ENCODE assay signal across 18 cellular contexts in the genomic region with DNA sequence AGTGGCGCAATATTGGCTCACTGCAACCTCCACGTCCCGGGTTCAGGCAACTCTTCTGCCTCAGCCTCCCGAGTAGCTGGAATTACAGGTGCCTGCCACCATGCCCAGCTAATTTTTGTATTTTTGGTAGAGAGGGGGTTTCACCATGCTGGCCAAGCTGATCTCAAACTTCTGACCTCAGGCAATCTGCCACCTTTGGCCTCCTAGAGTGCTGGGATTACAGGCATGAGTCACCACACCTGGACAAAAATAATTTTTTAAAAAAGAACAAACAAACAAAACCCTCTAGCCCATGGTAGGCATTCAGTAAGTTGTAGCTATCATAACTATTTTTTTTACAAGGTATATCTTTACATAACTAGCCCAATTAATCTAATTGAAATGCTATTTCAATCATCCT.
"Had no signal": no experiment of that assay in that cellular context is flagged by ENCODE, and none has a peak within 500 bp of the region (broad histone marks: within the 10 kb centered on the region; RNA-seq: fewer than 3 reads in every experiment).

No MANE protein-coding gene starts in this region.

- H3K9me3 ChIP-seq: esophagus muscularis mucosa, gastroesophageal sphincter, heart left ventricle, left lung, lower lobe of right lung, mucosa of descending colon had no signal

- H3K79me2 ChIP-seq: hepatocyte had no signal

- H3K27ac Mint-ChIP-seq: mesothelial cell of epicardium had no signal

- H3K27ac ChIP-seq: coronary artery, dorsolateral prefrontal cortex, esophagus muscularis mucosa, foreskin keratinocyte, gastroesophageal sphincter, heart left ventricle, hepatocyte, left lung, lower lobe of right lung had no signal

- H3K27me3 ChIP-seq: dorsolateral prefrontal cortex, esophagus muscularis mucosa, gastroesophageal sphincter, heart left ventricle, hepatocyte, left lung had no signal

- H2AFZ ChIP-seq: hepatocyte had no signal

- H3K4me2 ChIP-seq: hepatocyte had no signal

- DNase-seq: dermis blood vessel endothelial cell; dorsolateral prefrontal cortex; effector CD4-positive, alpha-beta T cell; effector memory CD4-positive, alpha-beta T cell; foreskin keratinocyte; heart left ventricle; left cardiac atrium; left lung; left ventricle myocardium superior; lower lobe of right lung; mesenchymal stem cell; mucosa of descending colon; naive B cell had no signal

- H3K4me1 ChIP-seq: esophagus muscularis mucosa, foreskin keratinocyte, gastroesophageal sphincter, heart left ventricle had no signal

- H3K36me3 ChIP-seq: esophagus muscularis mucosa, gastroesophageal sphincter, heart left ventricle, left lung, lower lobe of right lung had no signal

- H3K4me3 ChIP-seq: coronary artery, dorsolateral prefrontal cortex, esophagus muscularis mucosa, gastroesophageal sphincter, heart left ventricle, hepatocyte, left lung, lower lobe of right lung, mucosa of descending colon had no signal

- H3K4me3 Mint-ChIP-seq: mesothelial cell of epicardium had no signal

- H3K9me3 Mint-ChIP-seq: mesothelial cell of epicardium, naive B cell had no signal

- H3K36me3 Mint-ChIP-seq: mesothelial cell of epicardium, naive B cell had no signal

- H3K4me1 Mint-ChIP-seq: naive B cell had no signal
